Comparison of ENCODE assay signal across 11 cellular contexts in the genomic region with DNA sequence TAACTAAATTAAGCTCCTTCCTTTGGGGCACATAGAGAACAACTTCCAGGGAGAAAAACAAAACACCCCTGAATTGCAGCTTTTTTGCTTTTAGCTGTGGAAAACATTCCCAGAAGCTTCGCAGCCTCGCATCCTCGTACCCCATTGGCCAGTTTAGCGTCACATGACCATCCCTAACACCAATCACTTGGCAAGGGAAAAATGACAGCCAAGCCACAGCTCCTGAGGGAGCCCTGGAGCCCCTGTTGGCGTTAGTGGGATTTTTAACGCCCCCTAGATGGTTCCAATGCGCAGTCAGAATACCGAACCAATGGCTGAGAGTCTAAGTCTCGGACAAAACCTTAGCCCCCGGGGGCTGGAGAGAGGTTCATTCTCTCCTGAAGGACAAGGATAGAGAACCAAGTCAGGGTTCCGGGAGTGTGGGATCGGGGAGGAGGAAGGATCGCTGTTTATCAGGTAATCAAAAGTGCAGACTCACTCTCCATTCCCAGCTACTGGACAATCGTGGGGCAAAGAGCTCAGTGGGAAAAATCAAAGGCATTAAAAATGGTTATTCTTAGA.
DNase-seq lines count a peak whose midpoint lies in the region; ATAC-seq and TF ChIP-seq lines count a peak whose summit lies in the region.
"Had no signal": no experiment of that assay in that cellular context is flagged by ENCODE, and none has a peak within 500 bp of the region (broad histone marks: within the 10 kb centered on the region; RNA-seq: fewer than 3 reads in every experiment).

No MANE protein-coding gene starts in this region.

- DNase-seq in DMS53 (lab: John Stamatoyannopoulos, UW), result peak; percentile 92
- DNase-seq in Peyer's patch, result peak in 2 of 3 donors; percentile 78 to 79
- no peak for DNase-seq in heart right ventricle
- DNase-seq in renal cortical epithelial cell (ENCODE audit: low read depth), result peak; percentile 95
- no peak for DNase-seq in NCI-H82 treated with DMSO at 0.1 percent for 48 hours (lab: John Stamatoyannopoulos, UW; ENCODE audit: unreplicated experiment)
- DNase-seq: DND-41; stimulated activated CD4-positive, alpha-beta T cell treated with anti-CD3 and anti-CD28 coated beads, Interleukin-4, amount 100 ng/mL, for 4 hours had no signal

- H3K27me3 ChIP-seq in Peyer's patch (no peaks in the 10 kb centered on the region), heart right ventricle (no peaks in the 10 kb centered on the region)
- H3K27me3 ChIP-seq: tibial nerve had no signal

- H3K4me3 ChIP-seq in Peyer's patch (peak overlapping the region in 2 of 4 donors; percentile 29 to 43), heart right ventricle (no peak overlapping the region)
- H3K4me3 ChIP-seq: tibial nerve had no signal

- H3K36me3 ChIP-seq in Peyer's patch (no peaks in the 10 kb centered on the region), heart right ventricle (no peaks in the 10 kb centered on the region)
- H3K36me3 ChIP-seq: tibial nerve had no signal

- TF ChIP-seq POLR2A in Peyer's patch (IDR thresholded peaks at IDR 0.05), result peak in 1 of 2 donors; percentile 26

- intact Hi-C loops in heart right ventricle (cut with DNase I), result loop anchor here in 6 of 10 donors (5.0 to 10.0 kb wide), 6 partner anchors 82 to 165 kb away; a partner anchor contains a TSS

- TF ChIP-seq CTCF in Peyer's patch (IDR thresholded peaks at IDR 0.05) (no peak), heart right ventricle (IDR thresholded peaks at IDR 0.05) (no peak)

- ATAC-seq in heart right ventricle (no peak), HG02678 (IDR thresholded peaks at IDR 0.05; ENCODE audit: unreplicated experiment) (no peak), HG02970 (IDR thresholded peaks at IDR 0.05; ENCODE audit: low FRiP score, unreplicated experiment) (no peak), GM18873 (IDR thresholded peaks at IDR 0.05; ENCODE audit: low FRiP score, unreplicated experiment) (no peak)

- H3K4me1 ChIP-seq in Peyer's patch (peaks cover 0 to 34% (median 2%) of the 10 kb centered on the region in 4 donors), heart right ventricle (peaks cover 9 to 59% (median 33%) of the 10 kb centered on the region in 9 donors)

- H3K27ac ChIP-seq in Peyer's patch (peak overlapping the region in 3 of 4 donors; percentile 74 to 84 (median 82)), heart right ventricle (peak overlapping the region in 8 of 10 donors; percentile 40 to 93 (median 83))
- H3K27ac ChIP-seq: tibial nerve had no signal

- no peaks in the 10 kb centered on the region for H3K9me3 ChIP-seq in Peyer's patch
- no peaks in the 10 kb centered on the region for H3K9me3 ChIP-seq in heart right ventricle
- H3K9me3 ChIP-seq: tibial nerve had no signal

- WGBS in heart right ventricle, 2 donors, result 84 to 85% methylated on average over 14 of the region's 14 CpGs

Comparison
In these comparisons a context has a peak if more than half of its experiments do, and no peak if none do; other contexts are left out.
1. DNase-seq: peak in DMS53 (single experiment), Peyer's patch (2 of 3) and renal cortical epithelial cell (single experiment); none in heart right ventricle (0 of 2) and NCI-H82 treated with DMSO at 0.1 percent for 48 hours (single experiment).